ENCODE assay signal across 9 cellular contexts in genomic region chr3:108124337-108125150, GRCh38. TPM values are rescaled to one million over a fixed set of nuclear protein-coding genes. Genes with fewer than 3 reads are reported as not detected.
DNase-seq lines count a peak whose midpoint lies in the region; ATAC-seq and TF ChIP-seq lines count a peak whose summit lies in the region.
"Had no signal": no experiment of that assay in that cellular context is flagged by ENCODE, and none has a peak within 500 bp of the region (broad histone marks: within the 10 kb centered on the region; RNA-seq: fewer than 3 reads in every experiment).

No MANE protein-coding gene starts in this region.

- H3K4me1 ChIP-seq in lower lobe of right lung, result peaks cover 12% of the 10 kb centered on the region

- peak overlapping the region; percentile 81 for H3K4me3 Mint-ChIP-seq in stimulated activated effector memory CD8-positive, alpha-beta T cell treated with anti-CD3 and anti-CD28 coated beads, Interleukin-12 subunit alpha, Interleukin-12 subunit beta, amount 100 ng/mL, for 72 hours

- peak; percentile 63 for DNase-seq in NCI-H2107 (lab: John Stamatoyannopoulos, UW)
- peak; percentile 30 for DNase-seq in activated T-cell treated with anti-CD3 and anti-CD28 coated beads for 1 hour (ENCODE audit: low read depth)
- DNase-seq in lower lobe of right lung, result no peak
- DNase-seq in stimulated activated effector memory CD8-positive, alpha-beta T cell treated with anti-CD3 and anti-CD28 coated beads, Interleukin-12 subunit alpha, Interleukin-12 subunit beta, amount 100 ng/mL, for 72 hours (ENCODE audit: low spot score in 2 of 2), result peak; percentile 41 to 83
- DNase-seq in H7, result no peak
- no peak for DNase-seq in AG08395 (ENCODE audit: low spot score)

- H3K27ac Mint-ChIP-seq in stimulated activated effector memory CD8-positive, alpha-beta T cell treated with anti-CD3 and anti-CD28 coated beads, Interleukin-12 subunit alpha, Interleukin-12 subunit beta, amount 100 ng/mL, for 72 hours, result peak overlapping the region; percentile 99

- H3K27me3 ChIP-seq in lower lobe of right lung (ENCODE audit: low read depth) (no peaks in the 10 kb centered on the region), H7 (ENCODE audit: control insufficient read depth, insufficient read depth, low read length) (no peaks in the 10 kb centered on the region)
- H3K27me3 ChIP-seq: SJSA1 had no signal

- H3K36me3 ChIP-seq in lower lobe of right lung, result no peaks in the 10 kb centered on the region
- H3K36me3 ChIP-seq in H7 (replicated peaks; ENCODE audit: control insufficient read depth, insufficient read depth, low read length), result no peaks in the 10 kb centered on the region
- H3K36me3 ChIP-seq: SJSA1 had no signal

- peaks cover 64% of the 10 kb centered on the region for H3K4me1 Mint-ChIP-seq in stimulated activated effector memory CD8-positive, alpha-beta T cell treated with anti-CD3 and anti-CD28 coated beads, Interleukin-12 subunit alpha, Interleukin-12 subunit beta, amount 100 ng/mL, for 72 hours

- intact Hi-C loops in lower lobe of right lung (cut with DNase I), result no loop called here

- ATAC-seq in GM18520 (IDR thresholded peaks at IDR 0.05; ENCODE audit: unreplicated experiment) (peak; percentile 83), HG02798 (IDR thresholded peaks at IDR 0.05; ENCODE audit: poor library complexity, unreplicated experiment) (peak; percentile 87), lower lobe of right lung (peak; percentile 32 to 62)
- ATAC-seq in stimulated activated effector memory CD8-positive, alpha-beta T cell treated with anti-CD3 and anti-CD28 coated beads, Interleukin-12 subunit alpha, Interleukin-12 subunit beta, amount 100 ng/mL, for 72 hours, result peak; percentile 83

- no peaks in the 10 kb centered on the region for H3K9me3 ChIP-seq in lower lobe of right lung
- H3K9me3 ChIP-seq: SJSA1 had no signal

- H3K27ac ChIP-seq in lower lobe of right lung, result peak overlapping the region; percentile 75
- H3K27ac ChIP-seq: SJSA1 had no signal

- no peak for TF ChIP-seq CTCF in lower lobe of right lung (IDR thresholded peaks at IDR 0.05)

- peaks cover 4% of the 10 kb centered on the region for H3K9me3 Mint-ChIP-seq in stimulated activated effector memory CD8-positive, alpha-beta T cell treated with anti-CD3 and anti-CD28 coated beads, Interleukin-12 subunit alpha, Interleukin-12 subunit beta, amount 100 ng/mL, for 72 hours

- peaks cover 51% of the 10 kb centered on the region for H3K36me3 Mint-ChIP-seq in stimulated activated effector memory CD8-positive, alpha-beta T cell treated with anti-CD3 and anti-CD28 coated beads, Interleukin-12 subunit alpha, Interleukin-12 subunit beta, amount 100 ng/mL, for 72 hours

- H3K4me3 ChIP-seq in lower lobe of right lung (no peak overlapping the region), H7 (ENCODE audit: insufficient read depth, low read depth, low read length) (no peak overlapping the region)
- H3K4me3 ChIP-seq: SJSA1 had no signal

RNA-seq across cellular contexts. Expression of gene CD47, which starts 33.7 kb away (rescaled TPM):
- 222 TPM for total RNA-seq in lower lobe of right lung
- total RNA-seq in H7 (2014; rRNA removed; shearing (Covaris generic)), result 8.3 and 14.4 TPM in 2 replicates

Comparison
In these comparisons a context has a peak if more than half of its experiments do, and no peak if none do; other contexts are left out.
1. DNase-seq: peak in NCI-H2107 (single experiment), activated T-cell treated with anti-CD3 and anti-CD28 coated beads for 1 hour (single experiment) and stimulated activated effector memory CD8-positive, alpha-beta T cell treated with anti-CD3 and anti-CD28 coated beads, Interleukin-12 subunit alpha, Interleukin-12 subunit beta, amount 100 ng/mL, for 72 hours (2 of 2); none in lower lobe of right lung (single experiment), H7 (single experiment) and AG08395 (single experiment).
2. RNA of gene CD47, which starts 33.7 kb away (total RNA-seq): 222 TPM in lower lobe of right lung (single experiment); 8.3 to 14.4 TPM in H7; every median in the first group is over 10 times any median in the second.
3. Peak in every context shown above with its lines, with median percentiles within 50 percentile points of each other: ATAC-seq.